Comparison of ENCODE assay signal across 1 cellular context in genomic region chr6:132912273-132912672, GRCh38.
TF ChIP-seq lines count a peak whose summit lies in the region.

No MANE protein-coding gene starts in this region.

TF ChIP-seq in IMR-90, 13 proteins besides CTCF, POLR2A, EP300 and RAD21:
- no peak for TF ChIP-seq BHLHE40 (IDR thresholded peaks at IDR 0.05; ENCODE audit: low read depth, low read length)
- TF ChIP-seq MAZ (IDR thresholded peaks at IDR 0.05; ENCODE audit: borderline replicate concordance, low read depth, low read length), result no peak
- TF ChIP-seq CEBPB (IDR thresholded peaks at IDR 0.05; ENCODE audit: low read depth, low read length), result no peak
- no peak for TF ChIP-seq FOS (IDR thresholded peaks at IDR 0.05; ENCODE audit: low read depth, low read length)
- TF ChIP-seq USF2 (IDR thresholded peaks at IDR 0.05; ENCODE audit: low read depth, low read length), result no peak
- no peak for TF ChIP-seq MAFK (IDR thresholded peaks at IDR 0.05; ENCODE audit: low read depth, low read length)
- TF ChIP-seq MXI1 (IDR thresholded peaks at IDR 0.05; ENCODE audit: borderline replicate concordance, low read depth, low read length), result no peak
- TF ChIP-seq NFE2L2 (IDR thresholded peaks at IDR 0.05; ENCODE audit: low read depth, low read length), result no peak
